In the genomic region with DNA sequence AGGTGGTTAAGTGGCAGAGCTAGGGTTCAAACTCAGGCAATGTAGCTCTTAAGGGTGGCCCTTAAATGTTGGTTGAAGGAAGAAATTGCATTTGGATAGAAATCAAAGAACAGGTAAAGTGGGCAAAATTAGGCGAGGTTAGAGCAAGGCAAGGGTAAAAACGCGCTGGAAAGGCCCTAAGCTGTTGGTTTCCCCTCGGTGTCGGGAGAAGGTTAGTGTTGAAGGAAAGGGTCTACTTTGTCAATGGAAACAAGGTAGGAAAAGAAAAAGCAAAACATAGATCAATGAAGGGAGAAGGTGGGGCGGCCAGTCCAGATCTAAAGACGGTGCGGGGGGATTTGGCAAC, we compare ENCODE assay signal across 8 cellular contexts.
DNase-seq lines count a peak whose midpoint lies in the region; ATAC-seq and TF ChIP-seq lines count a peak whose summit lies in the region.

No MANE protein-coding gene starts in this region.

- ATAC-seq in SK-N-SH treated with all-trans-retinoic acid at 6 μM for 48 hours (peak; percentile 19), HG03139 (IDR thresholded peaks at IDR 0.05; ENCODE audit: unreplicated experiment) (no peak), GM21825 (IDR thresholded peaks at IDR 0.05; ENCODE audit: unreplicated experiment) (no peak)

- TF ChIP-seq CTCF in foreskin fibroblast (IDR thresholded peaks at IDR 0.05; ENCODE audit: low read depth, low read length) = no peak
- TF ChIP-seq CTCF in retinal pigment epithelial cell (conservative IDR thresholded peaks at IDR 0.05; ENCODE audit: low read depth, low read length) = no peak

- DNase-seq in SIG-M5 treated with dmso at 0.1 percent for 504 hours (lab: John Stamatoyannopoulos, UW; ENCODE audit: unreplicated experiment) (peak; percentile 45), SIG-M5 (lab: John Stamatoyannopoulos, UW) (no peak), foreskin fibroblast (no peak), retinal pigment epithelial cell (ENCODE audit: low read depth) (no peak), HuH-7 (ENCODE audit: low spot score) (no peak)

- H3K4me3 ChIP-seq in foreskin fibroblast (ENCODE audit: low read depth in 1 of 2, low read length in 2 of 2) (peak overlapping the region; percentile 87 to 89), retinal pigment epithelial cell (ENCODE audit: low read length) (peak overlapping the region; percentile 82)

TF ChIP-seq in SK-N-SH treated with all-trans-retinoic acid at 6 μM for 48 hours, 23 proteins besides CTCF, POLR2A, EP300 and RAD21:
- TF ChIP-seq, protein P1, sequence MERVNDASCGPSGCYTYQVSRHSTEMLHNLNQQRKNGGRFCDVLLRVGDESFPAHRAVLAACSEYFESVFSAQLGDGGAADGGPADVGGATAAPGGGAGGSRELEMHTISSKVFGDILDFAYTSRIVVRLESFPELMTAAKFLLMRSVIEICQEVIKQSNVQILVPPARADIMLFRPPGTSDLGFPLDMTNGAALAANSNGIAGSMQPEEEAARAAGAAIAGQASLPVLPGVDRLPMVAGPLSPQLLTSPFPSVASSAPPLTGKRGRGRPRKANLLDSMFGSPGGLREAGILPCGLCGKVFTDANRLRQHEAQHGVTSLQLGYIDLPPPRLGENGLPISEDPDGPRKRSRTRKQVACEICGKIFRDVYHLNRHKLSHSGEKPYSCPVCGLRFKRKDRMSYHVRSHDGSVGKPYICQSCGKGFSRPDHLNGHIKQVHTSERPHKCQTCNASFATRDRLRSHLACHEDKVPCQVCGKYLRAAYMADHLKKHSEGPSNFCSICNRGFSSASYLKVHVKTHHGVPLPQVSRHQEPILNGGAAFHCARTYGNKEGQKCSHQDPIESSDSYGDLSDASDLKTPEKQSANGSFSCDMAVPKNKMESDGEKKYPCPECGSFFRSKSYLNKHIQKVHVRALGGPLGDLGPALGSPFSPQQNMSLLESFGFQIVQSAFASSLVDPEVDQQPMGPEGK (CRISPR knock-in tag; IDR thresholded peaks at IDR 0.05; ENCODE audit: borderline replicate concordance) = no peak
- TF ChIP-seq, protein P2, sequence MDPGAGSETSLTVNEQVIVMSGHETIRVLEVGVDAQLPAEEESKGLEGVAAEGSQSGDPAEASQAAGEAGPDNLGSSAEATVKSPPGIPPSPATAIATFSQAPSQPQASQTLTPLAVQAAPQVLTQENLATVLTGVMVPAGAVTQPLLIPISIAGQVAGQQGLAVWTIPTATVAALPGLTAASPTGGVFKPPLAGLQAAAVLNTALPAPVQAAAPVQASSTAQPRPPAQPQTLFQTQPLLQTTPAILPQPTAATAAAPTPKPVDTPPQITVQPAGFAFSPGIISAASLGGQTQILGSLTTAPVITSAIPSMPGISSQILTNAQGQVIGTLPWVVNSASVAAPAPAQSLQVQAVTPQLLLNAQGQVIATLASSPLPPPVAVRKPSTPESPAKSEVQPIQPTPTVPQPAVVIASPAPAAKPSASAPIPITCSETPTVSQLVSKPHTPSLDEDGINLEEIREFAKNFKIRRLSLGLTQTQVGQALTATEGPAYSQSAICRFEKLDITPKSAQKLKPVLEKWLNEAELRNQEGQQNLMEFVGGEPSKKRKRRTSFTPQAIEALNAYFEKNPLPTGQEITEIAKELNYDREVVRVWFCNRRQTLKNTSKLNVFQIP (CRISPR knock-in tag; IDR thresholded peaks at IDR 0.05; ENCODE audit: borderline replicate concordance, low read depth) = no peak
- TF ChIP-seq, protein P3, sequence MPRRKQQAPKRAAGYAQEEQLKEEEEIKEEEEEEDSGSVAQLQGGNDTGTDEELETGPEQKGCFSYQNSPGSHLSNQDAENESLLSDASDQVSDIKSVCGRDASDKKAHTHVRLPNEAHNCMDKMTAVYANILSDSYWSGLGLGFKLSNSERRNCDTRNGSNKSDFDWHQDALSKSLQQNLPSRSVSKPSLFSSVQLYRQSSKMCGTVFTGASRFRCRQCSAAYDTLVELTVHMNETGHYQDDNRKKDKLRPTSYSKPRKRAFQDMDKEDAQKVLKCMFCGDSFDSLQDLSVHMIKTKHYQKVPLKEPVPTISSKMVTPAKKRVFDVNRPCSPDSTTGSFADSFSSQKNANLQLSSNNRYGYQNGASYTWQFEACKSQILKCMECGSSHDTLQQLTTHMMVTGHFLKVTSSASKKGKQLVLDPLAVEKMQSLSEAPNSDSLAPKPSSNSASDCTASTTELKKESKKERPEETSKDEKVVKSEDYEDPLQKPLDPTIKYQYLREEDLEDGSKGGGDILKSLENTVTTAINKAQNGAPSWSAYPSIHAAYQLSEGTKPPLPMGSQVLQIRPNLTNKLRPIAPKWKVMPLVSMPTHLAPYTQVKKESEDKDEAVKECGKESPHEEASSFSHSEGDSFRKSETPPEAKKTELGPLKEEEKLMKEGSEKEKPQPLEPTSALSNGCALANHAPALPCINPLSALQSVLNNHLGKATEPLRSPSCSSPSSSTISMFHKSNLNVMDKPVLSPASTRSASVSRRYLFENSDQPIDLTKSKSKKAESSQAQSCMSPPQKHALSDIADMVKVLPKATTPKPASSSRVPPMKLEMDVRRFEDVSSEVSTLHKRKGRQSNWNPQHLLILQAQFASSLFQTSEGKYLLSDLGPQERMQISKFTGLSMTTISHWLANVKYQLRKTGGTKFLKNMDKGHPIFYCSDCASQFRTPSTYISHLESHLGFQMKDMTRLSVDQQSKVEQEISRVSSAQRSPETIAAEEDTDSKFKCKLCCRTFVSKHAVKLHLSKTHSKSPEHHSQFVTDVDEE (CRISPR knock-in tag; IDR thresholded peaks at IDR 0.05) = no peak
